In the genomic region with DNA sequence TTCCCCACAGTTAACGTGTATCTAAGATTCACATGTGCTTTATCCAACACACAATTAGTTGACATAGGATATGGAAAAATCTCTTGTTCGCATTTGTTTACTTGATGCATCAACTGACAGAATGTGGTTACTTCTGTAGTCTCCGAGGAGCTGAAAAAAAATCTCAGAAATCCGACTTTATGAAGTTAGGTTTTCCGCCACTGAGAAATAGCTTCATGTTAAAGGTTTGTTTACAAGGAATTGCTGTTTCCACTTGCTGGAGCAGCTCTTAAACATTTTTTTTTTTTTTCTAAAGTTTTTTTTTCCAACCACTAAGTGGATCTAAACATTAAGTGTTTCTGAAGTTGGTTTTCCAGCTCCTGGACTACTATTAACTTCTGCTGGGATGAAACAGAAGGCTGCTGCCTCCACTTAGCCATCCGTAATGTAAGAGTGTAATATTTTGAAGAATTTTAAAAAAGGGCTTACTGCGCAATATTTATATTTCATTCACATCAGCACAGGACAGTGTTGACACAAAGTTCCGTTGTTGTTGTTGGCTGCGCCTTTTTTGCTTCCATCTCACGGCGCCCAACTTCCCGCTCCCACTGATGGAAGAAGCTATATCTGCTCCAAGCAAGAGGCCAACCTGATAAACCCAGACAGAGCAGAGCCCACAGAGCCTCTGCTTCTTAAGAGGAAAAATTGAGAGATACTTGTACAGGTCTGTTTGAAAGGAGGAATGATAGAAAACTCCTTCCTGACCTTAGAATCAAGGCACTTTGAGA, we compare ENCODE assay signal across 24 cellular contexts.
A peak's percentile ranks its signal among the peaks of the same experiment; 100 is the strongest.
DNase-seq lines count a peak whose midpoint lies in the region; ATAC-seq, FAIRE-seq and TF ChIP-seq lines count a peak whose summit lies in the region.
"Had no signal": no experiment of that assay in that cellular context is flagged by ENCODE, and none has a peak within 500 bp of the region (broad histone marks: within the 10 kb centered on the region; RNA-seq: fewer than 3 reads in every experiment).

No MANE protein-coding gene starts in this region.

- WGBS in K562 (ENCODE audit: insufficient coverage, low coverage, missing lambda C conversion rate) = 8% methylated on average over 12 of the region's 12 CpGs
- 63 to 74% methylated on average over 12 of the region's 12 CpGs for WGBS in thyroid gland, 2 donors

- CTCF ChIA-PET in K562 (lab: Yijun Ruan, JAX; ENCODE audit: low intra/inter-chr PET ratio) = no interaction called here
- CTCF ChIA-PET in activated CD8-positive, alpha-beta T cell treated with anti-CD3 and anti-CD28 coated beads for 36 hours (lab: Charles Lee) = no interaction called here

- peak; percentile 44 for FAIRE-seq in K562 (lab: Jason Lieb, UNC)
- FAIRE-seq: GM18507, RCC 7860 had no signal

- peaks cover 9% of the 10 kb centered on the region for H3K4me1 ChIP-seq in left ventricle myocardium inferior
- peaks cover 0 to 8% of the 10 kb centered on the region in 2 experiments; a peak in 2 of 5 replicates for H3K4me1 ChIP-seq in K562 (replicated peaks in 1 of 2; ENCODE audit: control insufficient read depth in 2 of 2, insufficient read depth in 2 of 2, low read length in 2 of 2)
- no peaks in the 10 kb centered on the region for H3K4me1 ChIP-seq in right atrium auricular region
- peaks cover 31 to 38% of the 10 kb centered on the region in 2 donors for H3K4me1 ChIP-seq in thyroid gland
- H3K4me1 ChIP-seq: HAP-1 had no signal

- H3K36me3 Mint-ChIP-seq in activated CD8-positive, alpha-beta T cell treated with anti-CD3 and anti-CD28 coated beads for 36 hours (ENCODE audit: low read depth) = no peaks in the 10 kb centered on the region
- H3K36me3 Mint-ChIP-seq: CD8-positive, alpha-beta memory T cell had no signal

- peaks cover 2% of the 10 kb centered on the region for H3K27me3 Mint-ChIP-seq in activated CD8-positive, alpha-beta T cell treated with anti-CD3 and anti-CD28 coated beads for 36 hours

- POLR2A ChIA-PET in K562 (lab: Yijun Ruan, JAX) = no interaction called here
- POLR2A ChIA-PET in activated CD8-positive, alpha-beta T cell treated with anti-CD3 and anti-CD28 coated beads for 36 hours (lab: Charles Lee) = no interaction called here

- no peak for TF ChIP-seq RAD21 in K562 (CRISPR knock-in tag; conservative IDR thresholded peaks at IDR 0.05 in 1 of 2, IDR thresholded peaks at IDR 0.05 in 1 of 2)

- H3K4me1 Mint-ChIP-seq in activated CD8-positive, alpha-beta T cell treated with anti-CD3 and anti-CD28 coated beads for 36 hours (ENCODE audit: low read depth) = no peaks in the 10 kb centered on the region
- H3K4me1 Mint-ChIP-seq: CD8-positive, alpha-beta memory T cell had no signal

- H3K9ac ChIP-seq in K562 (ENCODE audit: insufficient read depth in 1 of 2, low read depth in 2 of 2, low read length in 2 of 2) = peak overlapping the region in 1 of 2 experiments; percentile 43; a peak in 1 of 4 replicates
- H3K9ac ChIP-seq: GM23248, KMS-11 had no signal

- TF ChIP-seq EP300 in K562 (IDR thresholded peaks at IDR 0.05; ENCODE audit: low read length) = no peak

- H3K27ac ChIP-seq in left ventricle myocardium inferior (replicated peaks) (no peak overlapping the region), K562 (ENCODE audit: extremely low read depth, low read depth, low read length) (peak overlapping the region; percentile 28; the same call in 2 of the 3 replicates), right atrium auricular region (no peak overlapping the region), thyroid gland (peak overlapping the region; percentile 10 to 61 (median 24))
- H3K27ac ChIP-seq: 22Rv1, GM23248, KMS-11 had no signal

- TF ChIP-seq CTCF in left ventricle myocardium inferior (IDR thresholded peaks at IDR 0.05; ENCODE audit: borderline replicate concordance) (no peak), K562 (IDR thresholded peaks at IDR 0.05 in 2 of 3, conservative IDR thresholded peaks at IDR 0.05 in 1 of 3; ENCODE audit: insufficient read depth in 2 of 3, low read depth in 1 of 3, low read length in 3 of 3) (no peak), right atrium auricular region (IDR thresholded peaks at IDR 0.05) (no peak), thyroid gland (IDR thresholded peaks at IDR 0.05) (no peak)
- TF ChIP-seq CTCF in activated CD8-positive, alpha-beta T cell treated with anti-CD3 and anti-CD28 coated beads for 36 hours (IDR thresholded peaks at IDR 0.05) = no peak

- intact Hi-C loops in Right ventricle myocardium superior (cut with DNase I) = no loop called here
- intact Hi-C loops in left ventricle myocardium inferior (cut with micrococcal nuclease) = no loop called here
- intact Hi-C loops in K562 (cut with micrococcal nuclease) = no loop called here
- intact Hi-C loops in thyroid gland (cut with DNase I) = no loop called here
- intact Hi-C loops in activated CD8-positive, alpha-beta T cell treated with anti-CD3 and anti-CD28 coated beads for 36 hours (cut with micrococcal nuclease) = no loop called here

- H2AFZ ChIP-seq in K562 (ENCODE audit: low read depth, low read length) = peak overlapping the region; percentile 38; the same call in 1 of the 2 replicates
- H2AFZ ChIP-seq: GM23248 had no signal

- H3K4me3 Mint-ChIP-seq in activated CD8-positive, alpha-beta T cell treated with anti-CD3 and anti-CD28 coated beads for 36 hours = no peak overlapping the region
- H3K4me3 Mint-ChIP-seq: CD8-positive, alpha-beta memory T cell had no signal

- H3K4me2 ChIP-seq in K562 (ENCODE audit: insufficient read depth, low read length) = peak overlapping the region; percentile 17; the same call in 1 of the 2 replicates
- H3K4me2 ChIP-seq: KMS-11 had no signal

- no peaks in the 10 kb centered on the region for H3K9me3 ChIP-seq in left ventricle myocardium inferior (replicated peaks)
- H3K9me3 ChIP-seq in K562 (replicated peaks; ENCODE audit: control insufficient read depth, insufficient read depth, low read depth, low read length) = no peaks in the 10 kb centered on the region
- H3K9me3 ChIP-seq in right atrium auricular region = no peaks in the 10 kb centered on the region
- H3K9me3 ChIP-seq in thyroid gland = no peaks in the 10 kb centered on the region
- H3K9me3 ChIP-seq: HAP-1 had no signal

- H3K36me3 ChIP-seq in left ventricle myocardium inferior = no peaks in the 10 kb centered on the region
- H3K36me3 ChIP-seq in K562 (ENCODE audit: control insufficient read depth, insufficient read depth, low read length) = no peaks in the 10 kb centered on the region
- H3K36me3 ChIP-seq in right atrium auricular region = no peaks in the 10 kb centered on the region
- H3K36me3 ChIP-seq in thyroid gland = no peaks in the 10 kb centered on the region
- H3K36me3 ChIP-seq: HAP-1 had no signal

- no peaks in the 10 kb centered on the region for H3K9me1 ChIP-seq in K562 (ENCODE audit: control insufficient read depth, insufficient read depth, low read length)

- H3K27ac Mint-ChIP-seq in activated CD8-positive, alpha-beta T cell treated with anti-CD3 and anti-CD28 coated beads for 36 hours = no peak overlapping the region
- H3K27ac Mint-ChIP-seq: CD8-positive, alpha-beta memory T cell had no signal

- TF ChIP-seq POLR2A in K562 (conservative IDR thresholded peaks at IDR 0.05) = no peak
- no peak for TF ChIP-seq POLR2A in thyroid gland (IDR thresholded peaks at IDR 0.05)

- H4K20me1 ChIP-seq in K562 (replicated peaks; ENCODE audit: control insufficient read depth, insufficient read depth, low read length) = no peaks in the 10 kb centered on the region

- DNase-seq in Right ventricle myocardium superior (no peak), left ventricle myocardium inferior (no peak), K562 (ENCODE audit: extremely low read depth in 1 of 4, low spot score in 3 of 4) (peak in 1 of 4 experiments; percentile 24), right atrium auricular region (ENCODE audit: low spot score) (peak; percentile 65), thyroid gland (no peak), occipital lobe (lab: John Stamatoyannopoulos, UW) (no peak), NCI-H2107 (lab: John Stamatoyannopoulos, UW) (no peak)
- DNase-seq in activated CD8-positive, alpha-beta T cell treated with anti-CD3 and anti-CD28 coated beads for 36 hours = no peak
- DNase-seq: ACHN; C1 segment of cervical spinal cord; Calu3; CD8-positive, alpha-beta memory T cell; DMS153; GM23248; NCI-H1694; NCI-H2081; NCI-H2171 treated with DMSO at 0.1 percent for 48 hours; NCI-H526 treated with DMSO at 0.1 percent for 48 hours; OCI-M1 had no signal

- in situ Hi-C loops in K562 (cut with MboI) = no loop called here

- no peaks in the 10 kb centered on the region for H3K9me3 Mint-ChIP-seq in activated CD8-positive, alpha-beta T cell treated with anti-CD3 and anti-CD28 coated beads for 36 hours

- H3K79me2 ChIP-seq in K562 (ENCODE audit: control insufficient read depth, insufficient read depth, low read length) = no peaks in the 10 kb centered on the region

- H3K4me3 ChIP-seq in left ventricle myocardium inferior (no peak overlapping the region), K562 (no peak overlapping the region), right atrium auricular region (no peak overlapping the region), thyroid gland (replicated peaks in 1 of 3) (no peak overlapping the region)
- H3K4me3 ChIP-seq: GM23248, HAP-1 had no signal

- no TSS peak for BruUV-seq in K562 (replicated peaks; lab: Mats Ljungman, UMichigan)

- no peaks in the 10 kb centered on the region for H3K27me3 ChIP-seq in left ventricle myocardium inferior (ENCODE audit: low read depth)
- no peaks in the 10 kb centered on the region for H3K27me3 ChIP-seq in K562 (ENCODE audit: control insufficient read depth in 2 of 2, insufficient read depth in 2 of 2, low read length in 2 of 2)
- no peaks in the 10 kb centered on the region for H3K27me3 ChIP-seq in right atrium auricular region
- H3K27me3 ChIP-seq in thyroid gland = no peaks in the 10 kb centered on the region

- ATAC-seq in Right ventricle myocardium superior (ENCODE audit: poor library complexity) = peak; percentile 46
- ATAC-seq in K562 = peak; percentile 62
- ATAC-seq in activated CD8-positive, alpha-beta T cell treated with anti-CD3 and anti-CD28 coated beads for 36 hours = no peak

TF ChIP-seq in K562, 482 proteins besides CTCF, POLR2A, EP300 and RAD21 (continues in another document):
- TF ChIP-seq TEAD1 (CRISPR knock-in tag; IDR thresholded peaks at IDR 0.05) (no peak), MTF1 (CRISPR knock-in tag; IDR thresholded peaks at IDR 0.05; ENCODE audit: borderline replicate concordance) (no peak), ZNF316 (IDR thresholded peaks at IDR 0.05) (peak; percentile 30), ZNF695 (CRISPR knock-in tag; IDR thresholded peaks at IDR 0.05) (no peak), CBFA2T3 (IDR thresholded peaks at IDR 0.05) (0 out of 2 replicates have a peak, but pooled peaks have one; percentile 9), ZNF76 (CRISPR knock-in tag; IDR thresholded peaks at IDR 0.05; ENCODE audit: borderline replicate concordance) (no peak), SMAD4 (CRISPR knock-in tag; conservative IDR thresholded peaks at IDR 0.05) (no peak), JUN (IDR thresholded peaks at IDR 0.05; ENCODE audit: borderline replicate concordance, low read depth, low read length) (no peak), JUN (CRISPR knock-in tag; IDR thresholded peaks at IDR 0.05; ENCODE audit: borderline replicate concordance) (no peak)

Comparison
In these comparisons a context has a peak if more than half of its experiments do, and no peak if none do; other contexts are left out.
1. H3K27ac ChIP-seq: peak in K562 (single experiment) and thyroid gland (3 of 3); none in left ventricle myocardium inferior (single experiment) and right atrium auricular region (0 of 2).